10 cellular contexts compared by ENCODE assay signal in the genomic region with DNA sequence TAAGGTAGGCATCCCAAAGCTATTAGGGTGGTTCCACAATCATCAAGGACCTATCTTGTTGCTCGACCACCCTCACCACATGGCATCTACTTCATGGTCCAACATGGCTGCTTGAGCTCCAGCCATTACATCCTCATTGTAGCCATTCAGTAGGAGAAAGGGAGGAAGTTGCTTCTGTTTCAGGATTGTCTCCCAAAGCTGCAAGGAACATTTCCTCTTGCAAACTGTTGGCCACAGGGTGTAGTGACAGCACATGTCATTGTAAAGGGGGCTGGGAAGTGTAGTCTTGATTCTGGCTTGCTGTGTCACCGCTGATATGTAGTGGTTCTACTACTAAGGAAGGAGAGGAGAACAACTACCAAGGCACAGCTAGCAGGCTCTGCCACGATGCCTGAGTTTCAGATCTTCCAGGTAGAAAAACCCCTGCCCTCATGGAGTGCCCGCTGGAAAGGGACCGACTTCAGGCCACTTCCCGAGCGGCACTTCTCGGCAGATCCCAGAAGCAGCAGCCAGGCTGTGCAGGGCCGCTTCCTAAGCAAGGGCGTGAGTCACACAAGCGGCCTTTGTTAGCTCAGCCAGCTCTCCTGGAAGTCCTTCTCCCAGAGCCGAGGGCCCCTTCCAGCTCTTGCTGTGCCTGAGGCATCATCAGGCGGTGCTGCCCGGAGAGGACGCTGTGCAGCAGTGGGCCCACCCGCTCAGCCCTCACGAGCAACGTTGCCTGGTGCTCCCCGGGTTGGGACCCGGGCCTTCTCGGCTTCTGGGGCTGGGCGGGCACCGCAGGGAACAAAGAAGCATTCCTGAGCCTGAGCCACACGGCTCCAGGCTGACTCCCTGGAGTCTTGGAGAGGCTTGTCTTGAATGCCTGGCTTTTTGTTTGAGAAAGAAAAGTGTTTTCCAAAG. TPM values are rescaled to one million over a fixed set of nuclear protein-coding genes. Genes with fewer than 3 reads are reported as not detected.
DNase-seq lines count a peak whose midpoint lies in the region; ATAC-seq and TF ChIP-seq lines count a peak whose summit lies in the region.
"Had no signal": no experiment of that assay in that cellular context is flagged by ENCODE, and none has a peak within 500 bp of the region (broad histone marks: within the 10 kb centered on the region; RNA-seq: fewer than 3 reads in every experiment).

No MANE protein-coding gene starts in this region.

- no peak overlapping the region for H3K9ac ChIP-seq in mammary epithelial cell (ENCODE audit: insufficient read depth, low read length)
- peak overlapping the region; percentile 44; the same call in 1 of the 2 replicates for H3K9ac ChIP-seq in iPS-20b (ENCODE audit: low read depth, low read length)

- H3K9me3 Mint-ChIP-seq in HFFc6, result no peaks in the 10 kb centered on the region
- no peaks in the 10 kb centered on the region for H3K9me3 Mint-ChIP-seq in stimulated activated effector memory CD8-positive, alpha-beta T cell treated with anti-CD3 and anti-CD28 coated beads, Interleukin-12 subunit alpha, Interleukin-12 subunit beta, amount 100 ng/mL, for 72 hours

- peaks cover 7% of the 10 kb centered on the region; the same call in 1 of the 2 replicates for H3K27me3 Mint-ChIP-seq in HFFc6 (ENCODE audit: insufficient read depth)

- H3K36me3 ChIP-seq in mammary epithelial cell (ENCODE audit: insufficient read depth, low read length), result no peaks in the 10 kb centered on the region
- H3K36me3 ChIP-seq in iPS-20b (ENCODE audit: insufficient read depth, low read depth, low read length), result no peaks in the 10 kb centered on the region
- H3K36me3 ChIP-seq in stomach, result no peaks in the 10 kb centered on the region
- no peaks in the 10 kb centered on the region for H3K36me3 ChIP-seq in WERI-Rb-1

- dilution Hi-C loops in mammary epithelial cell (cut with HindIII; ENCODE audit: low sequenced_read_pairs), result loop anchor here (10.0 kb wide), 1 partner anchor 56 kb away; no protein-coding TSS in a partner anchor

- no peak for TF ChIP-seq POLR2A in stomach (IDR thresholded peaks at IDR 0.05)

- TF ChIP-seq CTCF in HFFc6 (IDR thresholded peaks at IDR 0.05) (peak; percentile 33; the same call in 1 of the 2 replicates), mammary epithelial cell (conservative IDR thresholded peaks at IDR 0.05 in 1 of 2, IDR thresholded peaks at IDR 0.05 in 1 of 2; ENCODE audit: extremely low read depth in 1 of 2, insufficient read depth in 1 of 2, low read depth in 1 of 2, low read length in 2 of 2) (peak; percentile 14 to 50), stomach (IDR thresholded peaks at IDR 0.05) (no peak), WERI-Rb-1 (IDR thresholded peaks at IDR 0.05; ENCODE audit: low read depth, low read length) (no peak)

- no peaks in the 10 kb centered on the region for H4K20me1 ChIP-seq in mammary epithelial cell (ENCODE audit: insufficient read depth, low read length)

- H2AFZ ChIP-seq in mammary epithelial cell (ENCODE audit: low read depth, low read length), result peak overlapping the region; percentile 91

- no peaks in the 10 kb centered on the region for H3K9me3 ChIP-seq in mammary epithelial cell (replicated peaks; ENCODE audit: insufficient read depth, low read length)
- no peaks in the 10 kb centered on the region for H3K9me3 ChIP-seq in iPS-20b (ENCODE audit: insufficient read depth, low read depth, low read length)
- no peaks in the 10 kb centered on the region for H3K9me3 ChIP-seq in stomach
- H3K9me3 ChIP-seq in WERI-Rb-1 (ENCODE audit: severe bottlenecking), result no peaks in the 10 kb centered on the region

- H3K27me3 ChIP-seq in mammary epithelial cell (ENCODE audit: insufficient read depth, low read length) (no peaks in the 10 kb centered on the region), iPS-20b (ENCODE audit: insufficient read depth, low read length) (no peaks in the 10 kb centered on the region; the same call in 1 of the 2 replicates), stomach (no peaks in the 10 kb centered on the region), WERI-Rb-1 (ENCODE audit: insufficient read depth, low read depth, severe bottlenecking) (no peaks in the 10 kb centered on the region)

- no TSS peak for BruUV-seq in mammary epithelial cell (replicated peaks; lab: Mats Ljungman, UMichigan)

- intact Hi-C loops in mammary epithelial cell (cut with micrococcal nuclease), result loop anchor here (1.0 kb wide), 1 partner anchor 45 kb away; no protein-coding TSS in a partner anchor
- intact Hi-C loops in stomach (cut with DNase I; ENCODE audit: low total_unique reads), result no loop called here

- in situ Hi-C loops in mammary epithelial cell (cut with MboI; ENCODE audit: low sequenced_read_pairs in 2 of 2), result no loop called here

- TF ChIP-seq EP300 in stomach (IDR thresholded peaks at IDR 0.05), result no peak

- H3K4me3 ChIP-seq in mammary epithelial cell (replicated peaks in 1 of 3; ENCODE audit: insufficient read depth in 1 of 3, low read depth in 2 of 3, low read length in 3 of 3) (peak overlapping the region in 1 of 3 experiments; percentile 18), iPS-20b (ENCODE audit: low read length) (no peak overlapping the region), stomach (no peak overlapping the region), WERI-Rb-1 (ENCODE audit: low read depth, low read length) (no peak overlapping the region)

- H3K4me1 ChIP-seq in mammary epithelial cell (ENCODE audit: insufficient read depth, low read length) (peaks cover 20% of the 10 kb centered on the region), iPS-20b (ENCODE audit: insufficient read depth, low read length) (peaks cover 16% of the 10 kb centered on the region; the same call in 1 of the 2 replicates), stomach (peaks cover 0 to 11% (median 2%) of the 10 kb centered on the region in 4 donors)

- peak overlapping the region; percentile 77 for H3K4me2 ChIP-seq in mammary epithelial cell (ENCODE audit: insufficient read depth, low read depth, low read length)

- peak overlapping the region; percentile 80 for H3K27ac Mint-ChIP-seq in HFFc6
- no peak overlapping the region for H3K27ac Mint-ChIP-seq in stimulated activated effector memory CD8-positive, alpha-beta T cell treated with anti-CD3 and anti-CD28 coated beads, Interleukin-12 subunit alpha, Interleukin-12 subunit beta, amount 100 ng/mL, for 72 hours

- H3K79me2 ChIP-seq in mammary epithelial cell (ENCODE audit: insufficient read depth, low read length), result no peaks in the 10 kb centered on the region

- WGBS in mammary epithelial cell (ENCODE audit: low coverage, missing lambda C conversion rate), result 17% methylated on average over 12 of the region's 24 CpGs
- 31 to 49% (median 35%) methylated on average over 12 to 24 of the region's 24 CpGs for WGBS in stomach, 5 donors

- H3K27ac ChIP-seq in mammary epithelial cell (ENCODE audit: insufficient read depth, low read depth, low read length) (peak overlapping the region; percentile 34), iPS-20b (ENCODE audit: low read length) (no peak overlapping the region), stomach (peak overlapping the region in 3 of 5 donors; percentile 35 to 63 (median 56)), WERI-Rb-1 (no peak overlapping the region)

- no peaks in the 10 kb centered on the region for H3K36me3 Mint-ChIP-seq in HFFc6 (ENCODE audit: low read depth)
- H3K36me3 Mint-ChIP-seq in stimulated activated effector memory CD8-positive, alpha-beta T cell treated with anti-CD3 and anti-CD28 coated beads, Interleukin-12 subunit alpha, Interleukin-12 subunit beta, amount 100 ng/mL, for 72 hours, result no peaks in the 10 kb centered on the region

- no peak overlapping the region for H3K4me3 Mint-ChIP-seq in HFFc6
- H3K4me3 Mint-ChIP-seq in stimulated activated effector memory CD8-positive, alpha-beta T cell treated with anti-CD3 and anti-CD28 coated beads, Interleukin-12 subunit alpha, Interleukin-12 subunit beta, amount 100 ng/mL, for 72 hours, result no peak overlapping the region

- ATAC-seq in stimulated activated effector memory CD8-positive, alpha-beta T cell treated with anti-CD3 and anti-CD28 coated beads, Interleukin-12 subunit alpha, Interleukin-12 subunit beta, amount 100 ng/mL, for 72 hours, result no peak

- H3K4me1 Mint-ChIP-seq in HFFc6 (ENCODE audit: low read depth), result peaks cover 11% of the 10 kb centered on the region
- H3K4me1 Mint-ChIP-seq in stimulated activated effector memory CD8-positive, alpha-beta T cell treated with anti-CD3 and anti-CD28 coated beads, Interleukin-12 subunit alpha, Interleukin-12 subunit beta, amount 100 ng/mL, for 72 hours, result peaks cover 6% of the 10 kb centered on the region

- CTCF ChIA-PET in mammary epithelial cell (lab: Charles Lee; ENCODE audit: low non-redundant PET), result no interaction called here

- DNase-seq in HFFc6 (peak; percentile 74), mammary epithelial cell (peak; percentile 76), stomach (peak; percentile 59), DMS79 treated with DMSO at 0.1 percent for 48 hours (lab: John Stamatoyannopoulos, UW) (no peak), WERI-Rb-1 (no peak), NCI-H2107 (lab: John Stamatoyannopoulos, UW) (no peak)
- DNase-seq in stimulated activated effector memory CD8-positive, alpha-beta T cell treated with anti-CD3 and anti-CD28 coated beads, Interleukin-12 subunit alpha, Interleukin-12 subunit beta, amount 100 ng/mL, for 72 hours (ENCODE audit: low spot score in 2 of 2), result no peak
- DNase-seq: erythroblast, RPMI8226 had no signal

RNA-seq across cellular contexts. Expression of gene HS6ST1, which starts 58.2 kb away (rescaled TPM):
- 10 to 100 TPM; 18.5 to 27.2 (median 24.3) TPM for total RNA-seq in HFFc6 (2021; fragmentation: NEBNext Ultra II Directional; extraction: Animal tissue kit (Norgen Biotek cat#: 25700))
- 10 to 100 TPM; 22.7 to 61.0 TPM for total RNA-seq in mammary epithelial cell
- polyA plus RNA-seq in mammary epithelial cell, result 13.2 TPM
- 11.2 TPM for polyA minus RNA-seq in mammary epithelial cell
- 100 to 1,000 TPM in 1 of 5 donors, 10 to 100 TPM in 2, 1 to 10 TPM in 2; 2.9 to 178 (median 20.7) TPM for total RNA-seq in stomach
- polyA plus RNA-seq in stomach, result 10 to 100 TPM in 2 of 3 donors, 1 to 10 TPM in 1; 5.8 to 15.2 (median 10.5) TPM

Comparison
In these comparisons a context has a peak if more than half of its experiments do, and no peak if none do; other contexts are left out.
1. DNase-seq: peak in HFFc6 (single experiment), mammary epithelial cell (single experiment) and stomach (single experiment); none in stimulated activated effector memory CD8-positive, alpha-beta T cell treated with anti-CD3 and anti-CD28 coated beads, Interleukin-12 subunit alpha, Interleukin-12 subunit beta, amount 100 ng/mL, for 72 hours (0 of 2), DMS79 treated with DMSO at 0.1 percent for 48 hours (single experiment), WERI-Rb-1 (single experiment) and NCI-H2107 (single experiment).
2. CTCF ChIP-seq: peak in HFFc6 (single experiment) and mammary epithelial cell (2 of 2); none in stomach (0 of 7) and WERI-Rb-1 (single experiment).
3. H3K27ac ChIP-seq: peak in mammary epithelial cell (single experiment) and stomach (3 of 5); none in iPS-20b (single experiment) and WERI-Rb-1 (single experiment).